Comparison of ENCODE assay signal across 12 cellular contexts in genomic region chr10:119498889-119499864, GRCh38. TPM values are rescaled to one million over a fixed set of nuclear protein-coding genes. Genes with fewer than 3 reads are reported as not detected.
A peak's percentile ranks its signal among the peaks of the same experiment; 100 is the strongest.
DNase-seq lines count a peak whose midpoint lies in the region; ATAC-seq and TF ChIP-seq lines count a peak whose summit lies in the region.
"Had no signal": no experiment of that assay in that cellular context is flagged by ENCODE, and none has a peak within 500 bp of the region (broad histone marks: within the 10 kb centered on the region; RNA-seq: fewer than 3 reads in every experiment).

No MANE protein-coding gene starts in this region.

- H3K27ac Mint-ChIP-seq in activated CD4-positive, alpha-beta memory T cell treated with anti-CD3 and anti-CD28 coated beads for 36 hours, result peak overlapping the region; percentile 75
- H3K27ac Mint-ChIP-seq in activated CD4-positive, alpha-beta memory T cell treated with anti-CD3 and anti-CD28 coated beads, Interleukin-2, amount 10 ng/mL, durations not matched to agents 7 days and 5 days, result no peak overlapping the region
- H3K27ac Mint-ChIP-seq in endothelial cell (ENCODE audit: unreplicated experiment), result peak overlapping the region; percentile 39
- peak overlapping the region; percentile 68 for H3K27ac Mint-ChIP-seq in stimulated activated effector memory CD8-positive, alpha-beta T cell treated with anti-CD3 and anti-CD28 coated beads, Interleukin-12 subunit alpha, Interleukin-12 subunit beta, amount 100 ng/mL, for 72 hours

- DNase-seq in activated CD4-positive, alpha-beta memory T cell treated with anti-CD3 and anti-CD28 coated beads for 36 hours, result peak; percentile 58
- DNase-seq in activated CD4-positive, alpha-beta memory T cell treated with anti-CD3 and anti-CD28 coated beads, Interleukin-2, amount 10 ng/mL, durations not matched to agents 7 days and 5 days, result no peak
- no peak for DNase-seq in endothelial cell (ENCODE audit: low spot score)
- DNase-seq in stimulated activated effector memory CD8-positive, alpha-beta T cell treated with anti-CD3 and anti-CD28 coated beads, Interleukin-12 subunit alpha, Interleukin-12 subunit beta, amount 100 ng/mL, for 72 hours (ENCODE audit: low spot score in 2 of 2), result no peak
- no peak for DNase-seq in NCI-H446 (lab: John Stamatoyannopoulos, UW)
- no peak for DNase-seq in NCI-H510A treated with DMSO at 0.1 percent for 48 hours (lab: John Stamatoyannopoulos, UW)
- no peak for DNase-seq in NCI-H2029 treated with DMSO at 0.1 percent for 48 hours (lab: John Stamatoyannopoulos, UW)
- DNase-seq: heart right ventricle, psoas muscle, tibial artery, WERI-Rb-1 had no signal

- no peaks in the 10 kb centered on the region for H3K27me3 Mint-ChIP-seq in activated CD4-positive, alpha-beta memory T cell treated with anti-CD3 and anti-CD28 coated beads for 36 hours
- no peaks in the 10 kb centered on the region for H3K27me3 Mint-ChIP-seq in activated CD4-positive, alpha-beta memory T cell treated with anti-CD3 and anti-CD28 coated beads, Interleukin-2, amount 10 ng/mL, durations not matched to agents 7 days and 5 days
- peaks cover 4% of the 10 kb centered on the region for H3K27me3 Mint-ChIP-seq in endothelial cell (ENCODE audit: unreplicated experiment)

- no peaks in the 10 kb centered on the region for H3K9me3 Mint-ChIP-seq in activated CD4-positive, alpha-beta memory T cell treated with anti-CD3 and anti-CD28 coated beads for 36 hours
- no peaks in the 10 kb centered on the region for H3K9me3 Mint-ChIP-seq in activated CD4-positive, alpha-beta memory T cell treated with anti-CD3 and anti-CD28 coated beads, Interleukin-2, amount 10 ng/mL, durations not matched to agents 7 days and 5 days
- no peaks in the 10 kb centered on the region for H3K9me3 Mint-ChIP-seq in endothelial cell (ENCODE audit: unreplicated experiment)
- no peaks in the 10 kb centered on the region for H3K9me3 Mint-ChIP-seq in stimulated activated effector memory CD8-positive, alpha-beta T cell treated with anti-CD3 and anti-CD28 coated beads, Interleukin-12 subunit alpha, Interleukin-12 subunit beta, amount 100 ng/mL, for 72 hours

- no peak overlapping the region for H3K4me3 Mint-ChIP-seq in activated CD4-positive, alpha-beta memory T cell treated with anti-CD3 and anti-CD28 coated beads for 36 hours
- H3K4me3 Mint-ChIP-seq in activated CD4-positive, alpha-beta memory T cell treated with anti-CD3 and anti-CD28 coated beads, Interleukin-2, amount 10 ng/mL, durations not matched to agents 7 days and 5 days, result no peak overlapping the region
- H3K4me3 Mint-ChIP-seq in endothelial cell (ENCODE audit: unreplicated experiment), result no peak overlapping the region
- no peak overlapping the region for H3K4me3 Mint-ChIP-seq in stimulated activated effector memory CD8-positive, alpha-beta T cell treated with anti-CD3 and anti-CD28 coated beads, Interleukin-12 subunit alpha, Interleukin-12 subunit beta, amount 100 ng/mL, for 72 hours

- peaks cover 89% of the 10 kb centered on the region for H3K4me1 Mint-ChIP-seq in activated CD4-positive, alpha-beta memory T cell treated with anti-CD3 and anti-CD28 coated beads for 36 hours (ENCODE audit: low read depth)
- H3K4me1 Mint-ChIP-seq in activated CD4-positive, alpha-beta memory T cell treated with anti-CD3 and anti-CD28 coated beads, Interleukin-2, amount 10 ng/mL, durations not matched to agents 7 days and 5 days, result peaks cover 74% of the 10 kb centered on the region
- peaks cover 21% of the 10 kb centered on the region for H3K4me1 Mint-ChIP-seq in endothelial cell (ENCODE audit: unreplicated experiment)
- peaks cover 66% of the 10 kb centered on the region for H3K4me1 Mint-ChIP-seq in stimulated activated effector memory CD8-positive, alpha-beta T cell treated with anti-CD3 and anti-CD28 coated beads, Interleukin-12 subunit alpha, Interleukin-12 subunit beta, amount 100 ng/mL, for 72 hours

- H3K36me3 Mint-ChIP-seq in activated CD4-positive, alpha-beta memory T cell treated with anti-CD3 and anti-CD28 coated beads for 36 hours, result peaks cover 46% of the 10 kb centered on the region
- peaks cover 49% of the 10 kb centered on the region for H3K36me3 Mint-ChIP-seq in activated CD4-positive, alpha-beta memory T cell treated with anti-CD3 and anti-CD28 coated beads, Interleukin-2, amount 10 ng/mL, durations not matched to agents 7 days and 5 days (ENCODE audit: low read depth)
- no peaks in the 10 kb centered on the region for H3K36me3 Mint-ChIP-seq in endothelial cell (ENCODE audit: low read depth, unreplicated experiment)
- peaks cover 23% of the 10 kb centered on the region for H3K36me3 Mint-ChIP-seq in stimulated activated effector memory CD8-positive, alpha-beta T cell treated with anti-CD3 and anti-CD28 coated beads, Interleukin-12 subunit alpha, Interleukin-12 subunit beta, amount 100 ng/mL, for 72 hours

- peak overlapping the region; percentile 33 for H3K27ac ChIP-seq in VCaP
- H3K27ac ChIP-seq: heart right ventricle, psoas muscle, tibial artery, WERI-Rb-1 had no signal

- ATAC-seq in stimulated activated effector memory CD8-positive, alpha-beta T cell treated with anti-CD3 and anti-CD28 coated beads, Interleukin-12 subunit alpha, Interleukin-12 subunit beta, amount 100 ng/mL, for 72 hours, result no peak
- ATAC-seq: heart right ventricle, psoas muscle had no signal

- intact Hi-C loops in activated CD4-positive, alpha-beta memory T cell treated with anti-CD3 and anti-CD28 coated beads for 36 hours (cut with micrococcal nuclease), result no loop called here

- no peak for TF ChIP-seq CTCF in VCaP (conservative IDR thresholded peaks at IDR 0.05)
- no peak for TF ChIP-seq CTCF in endothelial cell (IDR thresholded peaks at IDR 0.05; ENCODE audit: unreplicated experiment)

- POLR2A ChIA-PET in activated CD4-positive, alpha-beta memory T cell treated with anti-CD3 and anti-CD28 coated beads for 36 hours (lab: Charles Lee), result interaction anchor here (0.9 to 1.9 kb wide), 3 partner anchors 19 to 78 kb away, joined by 3 to 7 read pairs (median 7); partner anchors contain the start of gene RGS10
- POLR2A ChIA-PET in activated CD4-positive, alpha-beta memory T cell treated with anti-CD3 and anti-CD28 coated beads, Interleukin-2, amount 10 ng/mL, durations not matched to agents 7 days and 5 days (lab: Charles Lee), result interaction anchor here (3.5 to 6.0 kb wide), 2 partner anchors 10 to 19 kb away, joined by 14 to 38 read pairs; no protein-coding TSS in a partner anchor

- CTCF ChIA-PET in activated CD4-positive, alpha-beta memory T cell treated with anti-CD3 and anti-CD28 coated beads for 36 hours (lab: Charles Lee), result interaction anchor here (1.8 to 3.9 kb wide), 2 partner anchors 10 to 44 kb away, joined by 5 to 29 read pairs; partner anchors contain the start of gene RGS10
- CTCF ChIA-PET in activated CD4-positive, alpha-beta memory T cell treated with anti-CD3 and anti-CD28 coated beads, Interleukin-2, amount 10 ng/mL, durations not matched to agents 7 days and 5 days (lab: Charles Lee), result interaction anchor here (1.3 to 5.0 kb wide), 4 partner anchors 8 to 44 kb away, joined by 3 to 25 read pairs (median 6); partner anchors contain the start of gene RGS10

RNA-seq across cellular contexts. Expression of gene RGS10, which starts 43.3 kb away (rescaled TPM):
- total RNA-seq in activated CD4-positive, alpha-beta memory T cell treated with anti-CD3 and anti-CD28 coated beads for 36 hours, result 100 to 1,000 TPM; 158 to 173 TPM
- 100 to 1,000 TPM; 137 to 140 TPM for total RNA-seq in activated CD4-positive, alpha-beta memory T cell treated with anti-CD3 and anti-CD28 coated beads, Interleukin-2, amount 10 ng/mL, durations not matched to agents 7 days and 5 days
- total RNA-seq in endothelial cell (ENCODE audit: unreplicated experiment), result 20.0 TPM
